Comparison of ENCODE assay signal across 8 cellular contexts in the genomic region with DNA sequence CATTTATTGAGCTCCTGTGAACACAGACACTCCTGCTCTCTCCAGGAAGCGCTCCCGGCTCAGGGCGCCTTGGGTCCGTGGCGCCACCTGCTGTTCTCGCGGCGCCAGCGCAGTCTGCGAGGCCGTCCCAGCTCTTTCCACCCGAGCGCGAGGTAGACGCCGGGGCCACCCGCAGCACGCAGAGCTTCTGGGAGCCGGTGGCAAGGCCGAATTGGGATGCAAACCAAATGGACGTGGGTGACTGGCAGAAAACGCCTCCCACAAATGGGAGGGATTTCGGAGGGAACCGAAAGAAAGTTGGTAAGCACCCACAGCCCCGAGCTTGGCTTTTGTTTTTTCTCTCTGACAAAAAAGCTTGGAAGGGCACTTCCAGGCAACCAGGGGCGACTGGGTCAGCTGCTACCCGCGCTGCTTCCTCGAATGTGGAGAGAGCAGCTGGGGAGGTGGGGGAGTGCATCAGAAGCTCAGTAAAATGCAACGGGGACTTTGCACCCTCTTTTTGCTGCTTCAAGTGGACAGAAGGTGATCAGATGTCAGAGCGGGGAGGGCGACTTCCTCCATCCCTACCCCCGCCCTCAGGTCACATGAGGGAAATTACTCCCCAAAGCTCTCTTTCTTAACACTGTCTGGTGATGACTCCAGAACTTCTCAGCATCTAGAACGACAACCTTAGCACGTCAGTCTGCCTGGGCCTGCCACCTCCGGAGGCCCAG. TPM values are rescaled to one million over a fixed set of nuclear protein-coding genes. Genes with fewer than 3 reads are reported as not detected.
A peak's percentile ranks its signal among the peaks of the same experiment; 100 is the strongest.
DNase-seq lines count a peak whose midpoint lies in the region; ATAC-seq and TF ChIP-seq lines count a peak whose summit lies in the region.

No MANE protein-coding gene starts in this region.

- peak overlapping the region; percentile 76 for H3K27ac Mint-ChIP-seq in activated naive CD4-positive, alpha-beta T cell treated with anti-CD3 and anti-CD28 coated beads, Interleukin-2, amount 50 U/mL, for 24 hours

- H3K36me3 ChIP-seq in ES-I3 (ENCODE audit: insufficient read depth, low read length) (no peaks in the 10 kb centered on the region), thymus (ENCODE audit: control insufficient read depth, insufficient read depth) (no peaks in the 10 kb centered on the region)

- WGBS in thymus = 7% methylated on average over 36 of the region's 36 CpGs

- no peaks in the 10 kb centered on the region for H3K4me1 ChIP-seq in ES-I3 (ENCODE audit: insufficient read depth, low read length)
- peaks cover 20% of the 10 kb centered on the region for H3K4me1 ChIP-seq in thymus (ENCODE audit: control insufficient read depth, insufficient read depth, low read length)

- H3K9ac ChIP-seq in ES-I3 (ENCODE audit: low read depth, low read length) = peak overlapping the region; percentile 70

- in situ Hi-C loops in SK-MEL-5 (cut with HindIII; ENCODE audit: low pct_unique_long_range_greater_than_20kb, low sequenced_read_pairs) = no loop called here

- H3K27me3 ChIP-seq in thymus (ENCODE audit: control insufficient read depth, insufficient read depth) = no peaks in the 10 kb centered on the region

- H3K9me3 ChIP-seq in ES-I3 (ENCODE audit: control insufficient read depth, insufficient read depth, low read length) (no peaks in the 10 kb centered on the region), thymus (ENCODE audit: control insufficient read depth) (no peaks in the 10 kb centered on the region)

- H3K9me3 Mint-ChIP-seq in activated naive CD4-positive, alpha-beta T cell treated with anti-CD3 and anti-CD28 coated beads, Interleukin-2, amount 50 U/mL, for 24 hours = no peaks in the 10 kb centered on the region

- no peaks in the 10 kb centered on the region for H3K36me3 Mint-ChIP-seq in activated naive CD4-positive, alpha-beta T cell treated with anti-CD3 and anti-CD28 coated beads, Interleukin-2, amount 50 U/mL, for 24 hours

- DNase-seq in GOT3 (lab: John Stamatoyannopoulos, UW) = peak; percentile 82
- peak; percentile 52 for DNase-seq in LNCaP clone FGC (ENCODE audit: low read depth)
- peak; percentile 94 for DNase-seq in SK-MEL-5 (ENCODE audit: low read depth, low spot score)
- peak; percentile 25 for DNase-seq in glomerular endothelial cell (ENCODE audit: extremely low read depth, low read depth, low spot score)
- DNase-seq in omental fat pad (ENCODE audit: low spot score) = no peak

- peaks cover 31% of the 10 kb centered on the region for H3K4me1 Mint-ChIP-seq in activated naive CD4-positive, alpha-beta T cell treated with anti-CD3 and anti-CD28 coated beads, Interleukin-2, amount 50 U/mL, for 24 hours

- H3K27me3 Mint-ChIP-seq in activated naive CD4-positive, alpha-beta T cell treated with anti-CD3 and anti-CD28 coated beads, Interleukin-2, amount 50 U/mL, for 24 hours = no peaks in the 10 kb centered on the region

- H3K4me3 ChIP-seq in LNCaP clone FGC (ENCODE audit: low read depth, low read length) (peak overlapping the region; percentile 44), thymus (ENCODE audit: low read length) (peak overlapping the region; percentile 55)

- TF ChIP-seq CTCF in LNCaP clone FGC (IDR thresholded peaks at IDR 0.05; ENCODE audit: control insufficient read depth, extremely low read depth, insufficient read depth) (peak; percentile 99), omental fat pad (IDR thresholded peaks at IDR 0.05) (peak in 2 of 3 donors; percentile 86 to 89)

- peak; percentile 97 for ATAC-seq in omental fat pad (ENCODE audit: low FRiP score)

- H3K4me3 Mint-ChIP-seq in activated naive CD4-positive, alpha-beta T cell treated with anti-CD3 and anti-CD28 coated beads, Interleukin-2, amount 50 U/mL, for 24 hours = peak overlapping the region; percentile 83

- H3K27ac ChIP-seq in thymus (ENCODE audit: low read depth) = peak overlapping the region; percentile 65

RNA-seq across cellular contexts. Expression of gene N4BP1, which starts 13.5 kb away (rescaled TPM):
- 19.2 and 20.1 TPM in 2 replicates for total RNA-seq in SK-MEL-5 (2014; rRNA removed; shearing (Covaris generic))
- polyA plus RNA-seq in SK-MEL-5 (2015; cell fraction: cytosol; rRNA removed) = 11.1 and 14.2 TPM in 2 replicates
- polyA plus RNA-seq in SK-MEL-5 (2015; cell fraction: nucleus; rRNA removed) = 27.9 and 29.8 TPM in 2 replicates
- 17.3 and 26.1 TPM in 2 replicates for total RNA-seq in glomerular endothelial cell
- total RNA-seq in omental fat pad = 10 to 100 TPM; 19.8 to 44.8 (median 28.2) TPM
- 24.9 TPM for polyA plus RNA-seq in thymus
